ENCODE assay signal across 10 cellular contexts in genomic region chr13:110676057-110676510, GRCh38. TPM values are rescaled to one million over a fixed set of nuclear protein-coding genes. Genes with fewer than 3 reads are reported as not detected.
A peak's percentile ranks its signal among the peaks of the same experiment; 100 is the strongest.
DNase-seq lines count a peak whose midpoint lies in the region; ATAC-seq, FAIRE-seq and TF ChIP-seq lines count a peak whose summit lies in the region.
"Had no signal": no experiment of that assay in that cellular context is flagged by ENCODE, and none has a peak within 500 bp of the region (broad histone marks: within the 10 kb centered on the region; RNA-seq: fewer than 3 reads in every experiment).

No MANE protein-coding gene starts in this region.

- H3K36me3 Mint-ChIP-seq in CD14-positive monocyte: peaks cover 42 to 68% of the 10 kb centered on the region in 2 donors
- peaks cover 86% of the 10 kb centered on the region for H3K36me3 Mint-ChIP-seq in activated T-helper 2 cell treated with anti-CD3 and anti-CD28 coated beads, Interferon-gamma antibody, Interleukin-2, Interleukin-4, amounts not matched to agents 10 μg/mL and 5 μg/mL and 100 μg/mL, durations not matched to agents 14 hours and 24 hours and 36 hours (ENCODE audit: low read depth)

- H3K4me3 Mint-ChIP-seq in CD14-positive monocyte: peak overlapping the region; percentile 68 to 91
- no peak overlapping the region for H3K4me3 Mint-ChIP-seq in activated T-helper 2 cell treated with anti-CD3 and anti-CD28 coated beads, Interferon-gamma antibody, Interleukin-2, Interleukin-4, amounts not matched to agents 10 μg/mL and 5 μg/mL and 100 μg/mL, durations not matched to agents 14 hours and 24 hours and 36 hours (ENCODE audit: low read depth)
- H3K4me3 Mint-ChIP-seq: neural crest cell had no signal

- TF ChIP-seq CTCF in CD14-positive monocyte (IDR thresholded peaks at IDR 0.05): no peak

- peaks cover 38% of the 10 kb centered on the region for H3K4me1 Mint-ChIP-seq in CD14-positive monocyte
- H3K4me1 Mint-ChIP-seq in activated T-helper 2 cell treated with anti-CD3 and anti-CD28 coated beads, Interferon-gamma antibody, Interleukin-2, Interleukin-4, amounts not matched to agents 10 μg/mL and 5 μg/mL and 100 μg/mL, durations not matched to agents 14 hours and 24 hours and 36 hours (ENCODE audit: low read depth): peaks cover 3% of the 10 kb centered on the region
- H3K4me1 Mint-ChIP-seq: neural crest cell had no signal

- no peak for DNase-seq in CD14-positive monocyte (ENCODE audit: low spot score)
- peak; percentile 28 for DNase-seq in GM19239 (ENCODE audit: insufficient read length, low spot score)
- DNase-seq in activated T-helper 2 cell treated with anti-CD3 and anti-CD28 coated beads, Interferon-gamma antibody, Interleukin-2, Interleukin-4, amounts not matched to agents 10 μg/mL and 5 μg/mL and 100 μg/mL, durations not matched to agents 14 hours and 24 hours and 36 hours (ENCODE audit: low spot score): no peak
- DNase-seq in LoVo (ENCODE audit: low spot score): no peak
- DNase-seq in AG08396 (ENCODE audit: low spot score): no peak
- DNase-seq in NCI-H510A (lab: John Stamatoyannopoulos, UW): no peak
- no peak for DNase-seq in stimulated activated naive CD4-positive, alpha-beta T cell treated with Interleukin-2 at 50 U/mL for 16 hours (lab: John Stamatoyannopoulos, UW)

- no peaks in the 10 kb centered on the region for H3K27me3 Mint-ChIP-seq in CD14-positive monocyte (ENCODE audit: low read depth in 3 of 3)
- H3K27me3 Mint-ChIP-seq in activated T-helper 2 cell treated with anti-CD3 and anti-CD28 coated beads, Interferon-gamma antibody, Interleukin-2, Interleukin-4, amounts not matched to agents 10 μg/mL and 5 μg/mL and 100 μg/mL, durations not matched to agents 14 hours and 24 hours and 36 hours (ENCODE audit: low read depth): no peaks in the 10 kb centered on the region

- peak; percentile 64 for ATAC-seq in HG03045 (IDR thresholded peaks at IDR 0.05; ENCODE audit: unreplicated experiment)

- peaks cover 0 to 3% (median 1%) of the 10 kb centered on the region in 7 donors for H3K9me3 Mint-ChIP-seq in CD14-positive monocyte
- H3K9me3 Mint-ChIP-seq in activated T-helper 2 cell treated with anti-CD3 and anti-CD28 coated beads, Interferon-gamma antibody, Interleukin-2, Interleukin-4, amounts not matched to agents 10 μg/mL and 5 μg/mL and 100 μg/mL, durations not matched to agents 14 hours and 24 hours and 36 hours: no peaks in the 10 kb centered on the region
- H3K9me3 Mint-ChIP-seq: neural crest cell had no signal

- peak overlapping the region; percentile 95 to 100 (median 97) for H3K27ac Mint-ChIP-seq in CD14-positive monocyte
- peak overlapping the region; percentile 16 for H3K27ac Mint-ChIP-seq in activated T-helper 2 cell treated with anti-CD3 and anti-CD28 coated beads, Interferon-gamma antibody, Interleukin-2, Interleukin-4, amounts not matched to agents 10 μg/mL and 5 μg/mL and 100 μg/mL, durations not matched to agents 14 hours and 24 hours and 36 hours

- intact Hi-C loops in CD14-positive monocyte (cut with micrococcal nuclease): no loop called here
- intact Hi-C loops in activated T-helper 2 cell treated with anti-CD3 and anti-CD28 coated beads, Interferon-gamma antibody, Interleukin-2, Interleukin-4, amounts not matched to agents 10 μg/mL and 5 μg/mL and 100 μg/mL, durations not matched to agents 14 hours and 24 hours and 36 hours (cut with micrococcal nuclease): no loop called here

- no peak for FAIRE-seq in GM19239 (lab: Jason Lieb, UNC)
- FAIRE-seq: D721Med had no signal

RNA-seq across cellular contexts. Expression of gene CARS2, which starts 29.8 kb away (rescaled TPM):
- polyA plus RNA-seq in CD14-positive monocyte: 100 to 1,000 TPM; 130 to 227 TPM
- total RNA-seq in activated T-helper 2 cell treated with anti-CD3 and anti-CD28 coated beads, Interferon-gamma antibody, Interleukin-2, Interleukin-4, amounts not matched to agents 10 μg/mL and 5 μg/mL and 100 μg/mL, durations not matched to agents 14 hours and 24 hours and 36 hours: 89.6 and 89.9 TPM in 2 replicates

RNA-seq across cellular contexts. Expression of gene ING1, which starts 37.4 kb away (rescaled TPM):
- 10 to 100 TPM in 1 of 2 donors, 1 to 10 TPM in 1; 8.4 to 11.8 TPM for polyA plus RNA-seq in CD14-positive monocyte
- 16.3 and 17.9 TPM in 2 replicates for total RNA-seq in activated T-helper 2 cell treated with anti-CD3 and anti-CD28 coated beads, Interferon-gamma antibody, Interleukin-2, Interleukin-4, amounts not matched to agents 10 μg/mL and 5 μg/mL and 100 μg/mL, durations not matched to agents 14 hours and 24 hours and 36 hours
